In the genomic region with DNA sequence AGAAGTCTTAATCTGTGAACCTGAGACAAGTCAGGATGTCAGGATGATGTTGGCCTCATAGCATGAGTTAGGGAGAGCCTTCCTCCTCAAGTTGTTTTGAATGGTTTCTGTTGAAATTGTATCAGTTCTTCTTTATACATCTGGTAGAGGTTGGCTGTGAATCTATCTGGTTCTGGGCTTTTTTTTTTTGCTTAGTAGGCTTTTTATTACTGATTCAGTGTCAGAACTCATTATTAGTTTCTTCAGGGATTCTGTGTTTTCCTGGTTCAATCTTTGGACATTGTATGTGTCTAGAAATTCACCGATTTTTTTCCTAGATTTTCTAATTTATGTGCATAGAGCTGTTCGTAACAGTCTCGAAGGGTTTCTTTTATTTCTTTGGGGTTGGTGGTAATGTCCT, we compare ENCODE assay signal across 9 cellular contexts.
"Had no signal": no experiment of that assay in that cellular context is flagged by ENCODE, and none has a peak within 500 bp of the region (broad histone marks: within the 10 kb centered on the region; RNA-seq: fewer than 3 reads in every experiment).

No MANE protein-coding gene starts in this region.

- H3K4me3 Mint-ChIP-seq: GM23338, H9 had no signal

- H3K4me1 Mint-ChIP-seq: GM23338, H9 had no signal

- H2AFZ ChIP-seq: GM23338 had no signal

- H3K27ac ChIP-seq: KMS-11 had no signal

- H3K4me2 ChIP-seq: GM23338, KMS-11 had no signal

- H3K9ac ChIP-seq: KMS-11 had no signal

- H3K4me3 ChIP-seq: GM23338 had no signal

- DNase-seq: H9, HCEC 1CT, Karpas-422, KBM-7 had no signal

- H3K27ac Mint-ChIP-seq: GM23338, H9 had no signal

- FAIRE-seq: H1, H54, HTR-8/SVneo had no signal

- ATAC-seq: GM23338 had no signal
